22 cellular contexts compared by ENCODE assay signal in the genomic region with DNA sequence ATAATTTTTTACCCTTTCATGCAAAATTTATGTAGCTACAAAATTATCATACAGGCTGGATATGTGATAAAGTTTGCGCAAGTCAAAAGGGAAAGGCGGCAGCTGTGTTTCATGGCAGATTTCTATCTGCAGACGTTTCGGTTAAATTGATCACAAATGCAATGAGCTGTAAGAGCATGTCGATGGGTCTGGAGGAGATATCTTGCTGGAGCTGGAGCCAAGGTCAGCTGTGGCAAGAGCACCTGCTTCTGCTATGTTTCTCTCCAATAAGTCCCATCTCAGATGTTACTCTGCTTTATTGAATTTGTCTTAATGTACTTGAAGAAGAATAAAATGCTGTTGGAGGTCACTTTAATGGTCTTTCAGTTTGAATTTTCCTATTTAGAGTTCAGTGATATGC.
"Had no signal": no experiment of that assay in that cellular context is flagged by ENCODE, and none has a peak within 500 bp of the region (broad histone marks: within the 10 kb centered on the region; RNA-seq: fewer than 3 reads in every experiment).

No MANE protein-coding gene starts in this region.

- ATAC-seq: stimulated activated effector memory CD8-positive, alpha-beta T cell treated with anti-CD3 and anti-CD28 coated beads, Interleukin-12 subunit alpha, Interleukin-12 subunit beta, amount 100 ng/mL, for 72 hours; stimulated activated memory B cell treated with anti-CD40 and anti-IgM and Interleukin-4, amounts not matched to agents 10 μg/mL and 1 μg/mL and 100 μg/mL, for 72 hours; stimulated activated naive B cell treated with anti-CD40 and anti-IgM and Interleukin-4, amounts not matched to agents 10 μg/mL and 1 μg/mL and 100 μg/mL, for 72 hours; stimulated activated naive CD8-positive, alpha-beta T cell treated with anti-CD3 and anti-CD28 coated beads, Interleukin-15, amount 100 ng/mL, for 72 hours; stimulated activated naive CD8-positive, alpha-beta T cell treated with anti-CD3 and anti-CD28 coated beads, Interleukin-15, Interleukin-2, amounts not matched to agents 100 U/mL and 50 U/mL, for 24 hours; upper lobe of right lung had no signal

- DNase-seq: stimulated activated CD4-positive, alpha-beta T cell treated with anti-CD3 and anti-CD28 coated beads, Interleukin-2, amount 100 ng/mL, for 48 hours; stimulated activated CD4-positive, alpha-beta T cell treated with anti-CD3 and anti-CD28 coated beads, Interleukin-4, amount 100 ng/mL, for 1 hour; stimulated activated CD4-positive, alpha-beta T cell treated with anti-CD3 and anti-CD28 coated beads, Interleukin-4, amount 100 ng/mL, for 24 hours; stimulated activated CD4-positive, alpha-beta T cell treated with anti-CD3 and anti-CD28 coated beads, Interleukin-4, amount 100 ng/mL, for 4 hours; stimulated activated CD8-positive, alpha-beta memory T cell treated with anti-CD3 and anti-CD28 coated beads, Interleukin-4, amount 100 ng/mL, for 48 hours; stimulated activated naive B cell treated with anti-CD40 and anti-IgM and Interleukin-4, amounts not matched to agents 10 μg/mL and 1 μg/mL and 100 μg/mL, for 72 hours; stimulated activated naive CD4-positive, alpha-beta T cell; stimulated activated naive CD4-positive, alpha-beta T cell treated with Interleukin-2 at 50 U/mL for 16 hours; stimulated activated naive CD8-positive, alpha-beta T cell treated with anti-CD3 and anti-CD28 coated beads, Interleukin-15, amount 100 ng/mL, for 72 hours; stimulated activated naive CD8-positive, alpha-beta T cell treated with anti-CD3 and anti-CD28 coated beads, Interleukin-15, Interleukin-2, amounts not matched to agents 100 U/mL and 50 U/mL, for 24 hours; stomach; substantia nigra; testis; thyroid gland; tibial artery; transverse colon; trophoblast cell; upper lobe of left lung; upper lobe of right lung; uterus had no signal
